ENCODE assay signal across 36 cellular contexts in genomic region chr3:32876920-32877319, GRCh38. TPM values are rescaled to one million over a fixed set of nuclear protein-coding genes. Genes with fewer than 3 reads are reported as not detected.
"Had no signal": no experiment of that assay in that cellular context is flagged by ENCODE, and none has a peak within 500 bp of the region (broad histone marks: within the 10 kb centered on the region; RNA-seq: fewer than 3 reads in every experiment).

No MANE protein-coding gene starts in this region.

- H3K36me3 ChIP-seq: heart right ventricle, left lung, lower lobe of right lung, neutrophil, right atrium auricular region, suprapubic skin, thoracic aorta, tibial artery, uterus had no signal

- ATAC-seq: heart right ventricle, left colon, left lung, lower lobe of right lung, natural killer cell, psoas muscle, sciatic nerve had no signal

- H3K4me2 ChIP-seq: hepatocyte, neural progenitor cell had no signal

- H3K9ac ChIP-seq: neural progenitor cell, parathyroid adenoma had no signal

- H3K36me3 Mint-ChIP-seq: naive B cell, natural killer cell had no signal

- H3K27me3 ChIP-seq: hepatocyte, left lung, neural progenitor cell, neutrophil, right atrium auricular region, suprapubic skin, tibial artery, uterus had no signal

- H3K27me3 Mint-ChIP-seq: type B pancreatic cell had no signal

- H3K4me3 Mint-ChIP-seq: mesothelial cell of epicardium; naive B cell; natural killer cell; nephron progenitor cell; neural progenitor cell; stimulated activated naive CD8-positive, alpha-beta T cell treated with anti-CD3 and anti-CD28 coated beads, Interleukin-15, Interleukin-2, amounts not matched to agents 100 ng/mL and 50 ng/mL, for 24 hours; type B pancreatic cell had no signal

- H3K27ac Mint-ChIP-seq: mesothelial cell of epicardium; natural killer cell; nephron progenitor cell; neural progenitor cell; stimulated activated naive CD8-positive, alpha-beta T cell treated with anti-CD3 and anti-CD28 coated beads, Interleukin-15, Interleukin-2, amounts not matched to agents 100 ng/mL and 50 ng/mL, for 24 hours; type B pancreatic cell had no signal

- H3K4me1 Mint-ChIP-seq: naive B cell, natural killer cell had no signal

- H3K9me3 ChIP-seq: heart right ventricle, left lung, lower lobe of right lung, neutrophil, psoas muscle, right atrium auricular region, suprapubic skin, thoracic aorta, tibial artery, uterus had no signal

- H3K27ac ChIP-seq: heart right ventricle, hepatocyte, left lung, lower lobe of right lung, neural progenitor cell, neutrophil, parathyroid adenoma, psoas muscle, right atrium auricular region, skin epidermis, suprapubic skin, thoracic aorta, tibial artery, uterus had no signal

- DNase-seq: heart right ventricle; kidney glomerular epithelial cell; left colon; left lung; lower lobe of right lung; mammary epithelial cell; mesenchymal stem cell; naive B cell; natural killer cell; nephron progenitor cell; occipital lobe; psoas muscle; stimulated activated CD4-positive, alpha-beta T cell treated with anti-CD3 and anti-CD28 coated beads, Interleukin-12 subunit alpha, Interleukin-12 subunit beta, amount 100 ng/mL, for 4 hours; stimulated activated CD4-positive, alpha-beta T cell treated with anti-CD3 and anti-CD28 coated beads, Interleukin-15, amount 100 ng/mL, for 24 hours; stimulated activated CD4-positive, alpha-beta T cell treated with anti-CD3 and anti-CD28 coated beads, Interleukin-2, amount 100 ng/mL, for 24 hours; stimulated activated CD4-positive, alpha-beta T cell treated with anti-CD3 and anti-CD28 coated beads, Interleukin-4, amount 100 ng/mL, for 1 hour; stimulated activated naive CD4-positive, alpha-beta T cell; tibial artery; uterus had no signal

- H3K9me3 Mint-ChIP-seq: naive B cell; natural killer cell; stimulated activated naive CD8-positive, alpha-beta T cell treated with anti-CD3 and anti-CD28 coated beads, Interleukin-15, Interleukin-2, amounts not matched to agents 100 ng/mL and 50 ng/mL, for 24 hours; type B pancreatic cell had no signal

- H3K4me3 ChIP-seq: heart right ventricle, hepatocyte, left lung, lower lobe of right lung, neural progenitor cell, psoas muscle, right atrium auricular region, skin epidermis, suprapubic skin, thoracic aorta, tibial artery, uterus had no signal

- H2AFZ ChIP-seq: hepatocyte, neural progenitor cell, parathyroid adenoma had no signal

- H3K79me2 ChIP-seq: parathyroid adenoma had no signal

RNA-seq across cellular contexts. Expression of gene TRIM71, which starts 59.1 kb away (rescaled TPM):
- total RNA-seq: left colon, osteocyte, posterior vena cava, psoas muscle, right atrium auricular region, suprapubic skin, thoracic aorta, ureter had no signal
- polyA plus RNA-seq: heart right ventricle, keratinocyte, liver had no signal
